8 cellular contexts compared by ENCODE assay signal in genomic region chr9:385818-386398, GRCh38.
DNase-seq lines count a peak whose midpoint lies in the region; ATAC-seq and TF ChIP-seq lines count a peak whose summit lies in the region.

No MANE protein-coding gene starts in this region.

- H3K4me3 Mint-ChIP-seq in endothelial cell (ENCODE audit: unreplicated experiment) (no peak overlapping the region), memory B cell (no peak overlapping the region)

- peaks cover 3% of the 10 kb centered on the region for H3K27me3 Mint-ChIP-seq in endothelial cell (ENCODE audit: unreplicated experiment)
- H3K27me3 Mint-ChIP-seq in memory B cell: no peaks in the 10 kb centered on the region

- H3K4me1 Mint-ChIP-seq in endothelial cell (ENCODE audit: unreplicated experiment) (no peaks in the 10 kb centered on the region), memory B cell (peaks cover 2% of the 10 kb centered on the region)

- H3K9me3 Mint-ChIP-seq in endothelial cell (ENCODE audit: unreplicated experiment) (no peaks in the 10 kb centered on the region), memory B cell (no peaks in the 10 kb centered on the region)

- TF ChIP-seq CTCF in endothelial cell (IDR thresholded peaks at IDR 0.05; ENCODE audit: unreplicated experiment): peak; percentile 91

- peak; percentile 68 for ATAC-seq in memory B cell (ENCODE audit: low read depth)

- H3K27ac Mint-ChIP-seq in endothelial cell (ENCODE audit: unreplicated experiment): no peak overlapping the region
- peak overlapping the region; percentile 35 for H3K27ac Mint-ChIP-seq in memory B cell

- H3K36me3 Mint-ChIP-seq in endothelial cell (ENCODE audit: low read depth, unreplicated experiment): no peaks in the 10 kb centered on the region
- peaks cover 36% of the 10 kb centered on the region for H3K36me3 Mint-ChIP-seq in memory B cell

- DNase-seq in activated T-cell treated with anti-CD3 and anti-CD28 coated beads for 48 hours (ENCODE audit: low read depth) (peak; percentile 11), NCI-H1092 (lab: John Stamatoyannopoulos, UW) (peak; percentile 36), SKM-1 treated with dmso at 0.1 percent for 144 hours (lab: John Stamatoyannopoulos, UW; ENCODE audit: unreplicated experiment) (peak; percentile 10), endothelial cell (ENCODE audit: low spot score) (peak; percentile 64), memory B cell (ENCODE audit: low spot score in 2 of 2) (no peak), activated gamma-delta T cell (lab: John Stamatoyannopoulos, UW) (no peak), T1000 (lab: John Stamatoyannopoulos, UW) (no peak)
- no peak for DNase-seq in activated T-cell treated with anti-CD3 and anti-CD28 coated beads, Interleukin-2, amount 50 U/mL, for 1 hour

Comparison
In these comparisons a context has a peak if more than half of its experiments do, and no peak if none do; other contexts are left out.
1. DNase-seq: peak in activated T-cell treated with anti-CD3 and anti-CD28 coated beads for 48 hours (single experiment), NCI-H1092 (single experiment), SKM-1 treated with dmso at 0.1 percent for 144 hours (single experiment) and endothelial cell (single experiment); none in activated T-cell treated with anti-CD3 and anti-CD28 coated beads, Interleukin-2, amount 50 U/mL, for 1 hour (single experiment), memory B cell (0 of 2), activated gamma-delta T cell (single experiment) and T1000 (single experiment).